ENCODE assay signal across 17 cellular contexts in genomic region chr11:118339281-118340045, GRCh38. TPM values are rescaled to one million over a fixed set of nuclear protein-coding genes. Genes with fewer than 3 reads are reported as not detected.
DNase-seq lines count a peak whose midpoint lies in the region; ATAC-seq and TF ChIP-seq lines count a peak whose summit lies in the region.
"Had no signal": no experiment of that assay in that cellular context is flagged by ENCODE, and none has a peak within 500 bp of the region (broad histone marks: within the 10 kb centered on the region; RNA-seq: fewer than 3 reads in every experiment).

No MANE protein-coding gene starts in this region.

- ATAC-seq in activated CD8-positive, alpha-beta T cell treated with anti-CD3 and anti-CD28 coated beads for 36 hours = no peak
- ATAC-seq in stimulated activated naive CD8-positive, alpha-beta T cell treated with anti-CD3 and anti-CD28 coated beads, Interleukin-15, amount 100 ng/mL, for 72 hours = peak; percentile 3

- POLR2A ChIA-PET in activated CD8-positive, alpha-beta T cell treated with anti-CD3 and anti-CD28 coated beads for 36 hours (lab: Charles Lee) = interaction anchor here (0.6 to 2.9 kb wide), 15 partner anchors 9 to 233 kb away, joined by 3 to 13 read pairs (median 3); partner anchors contain the start of genes ARCN1, JAML and MPZL3
- POLR2A ChIA-PET in MCF 10A (lab: Yijun Ruan, JAX) = interaction anchor here (0.5 to 1.3 kb wide), 4 partner anchors 10 to 1504 kb away, joined by 3 to 5 read pairs (median 4); no protein-coding TSS in a partner anchor

- CTCF ChIA-PET in activated CD8-positive, alpha-beta T cell treated with anti-CD3 and anti-CD28 coated beads for 36 hours (lab: Charles Lee) = interaction anchor here (0.6 to 6.0 kb wide), 5 partner anchors 8 to 183 kb away, joined by 3 to 38 read pairs (median 3); no protein-coding TSS in a partner anchor
- CTCF ChIA-PET in MCF 10A (lab: Yijun Ruan, JAX) = interaction anchor here (0.6 to 1.3 kb wide), 3 partner anchors 9 to 141 kb away, joined by 3 to 4 read pairs (median 3); no protein-coding TSS in a partner anchor

- no peaks in the 10 kb centered on the region for H3K27me3 ChIP-seq in duodenal mucosa (ENCODE audit: control insufficient read depth in 1 of 2, insufficient read depth in 2 of 2, low read length in 2 of 2)
- H3K27me3 ChIP-seq: adrenal gland had no signal

- H3K36me3 ChIP-seq in duodenal mucosa (ENCODE audit: control insufficient read depth in 1 of 2, insufficient read depth in 2 of 2, low read length in 2 of 2) = no peaks in the 10 kb centered on the region
- H3K36me3 ChIP-seq: adrenal gland, heart left ventricle had no signal

- peak overlapping the region; percentile 23 for H3K27ac ChIP-seq in duodenal mucosa (ENCODE audit: low read depth, low read length)
- H3K27ac ChIP-seq: adrenal gland, parathyroid adenoma had no signal

- no peak for TF ChIP-seq CTCF in activated CD8-positive, alpha-beta T cell treated with anti-CD3 and anti-CD28 coated beads for 36 hours (IDR thresholded peaks at IDR 0.05)
- no peak for TF ChIP-seq CTCF in MCF 10A (IDR thresholded peaks at IDR 0.05; ENCODE audit: unreplicated experiment)

- BruUV-seq in MCF 10A (replicated peaks; lab: Mats Ljungman, UMichigan) = no TSS peak

- no peaks in the 10 kb centered on the region for H3K4me1 ChIP-seq in duodenal mucosa (ENCODE audit: control insufficient read depth in 1 of 2, insufficient read depth in 2 of 2, low read length in 2 of 2)
- H3K4me1 ChIP-seq: adrenal gland, parathyroid adenoma had no signal

- H3K9me3 ChIP-seq in duodenal mucosa (ENCODE audit: control insufficient read depth in 1 of 2, low read length in 2 of 2) = no peaks in the 10 kb centered on the region
- H3K9me3 ChIP-seq: adrenal gland, heart left ventricle had no signal

- H3K4me1 Mint-ChIP-seq in activated CD8-positive, alpha-beta T cell treated with anti-CD3 and anti-CD28 coated beads for 36 hours (ENCODE audit: low read depth) = peaks cover 38% of the 10 kb centered on the region
- H3K4me1 Mint-ChIP-seq in stimulated activated naive CD8-positive, alpha-beta T cell treated with anti-CD3 and anti-CD28 coated beads, Interleukin-15, amount 100 ng/mL, for 72 hours = peaks cover 78% of the 10 kb centered on the region
- H3K4me1 Mint-ChIP-seq in MCF 10A (ENCODE audit: insufficient read depth, unreplicated experiment) = no peaks in the 10 kb centered on the region

- peak; percentile 39 for DNase-seq in activated CD4-positive, alpha-beta T cell treated with anti-CD3 and anti-CD28 coated beads for 48 hours
- no peak for DNase-seq in activated CD4-positive, alpha-beta T cell treated with anti-CD3 and anti-CD28 coated beads for 1 hour
- peak; percentile 34 for DNase-seq in activated CD8-positive, alpha-beta T cell treated with anti-CD3 and anti-CD28 coated beads for 36 hours
- DNase-seq in stimulated activated naive CD8-positive, alpha-beta T cell treated with anti-CD3 and anti-CD28 coated beads, Interleukin-15, amount 100 ng/mL, for 72 hours = peak; percentile 32 to 34
- DNase-seq in MCF 10A (ENCODE audit: unreplicated experiment) (no peak), mesenteric fat pad (ENCODE audit: low spot score) (no peak), COLO829 (ENCODE audit: low spot score) (no peak)
- DNase-seq: 8988T, COR-L47, kidney glomerular epithelial cell, MM.1S, trophoblast cell had no signal

- no peaks in the 10 kb centered on the region for H3K9me3 Mint-ChIP-seq in activated CD8-positive, alpha-beta T cell treated with anti-CD3 and anti-CD28 coated beads for 36 hours
- no peaks in the 10 kb centered on the region for H3K9me3 Mint-ChIP-seq in stimulated activated naive CD8-positive, alpha-beta T cell treated with anti-CD3 and anti-CD28 coated beads, Interleukin-15, amount 100 ng/mL, for 72 hours
- H3K9me3 Mint-ChIP-seq in MCF 10A (ENCODE audit: unreplicated experiment) = no peaks in the 10 kb centered on the region

- no peaks in the 10 kb centered on the region for H3K27me3 Mint-ChIP-seq in activated CD8-positive, alpha-beta T cell treated with anti-CD3 and anti-CD28 coated beads for 36 hours
- no peaks in the 10 kb centered on the region for H3K27me3 Mint-ChIP-seq in stimulated activated naive CD8-positive, alpha-beta T cell treated with anti-CD3 and anti-CD28 coated beads, Interleukin-15, amount 100 ng/mL, for 72 hours
- peaks cover under 1% of the 10 kb centered on the region for H3K27me3 Mint-ChIP-seq in MCF 10A (ENCODE audit: insufficient read depth, unreplicated experiment)

- H3K36me3 Mint-ChIP-seq in activated CD8-positive, alpha-beta T cell treated with anti-CD3 and anti-CD28 coated beads for 36 hours (ENCODE audit: low read depth) = peaks cover 57% of the 10 kb centered on the region
- no peaks in the 10 kb centered on the region for H3K36me3 Mint-ChIP-seq in MCF 10A (ENCODE audit: insufficient read depth, unreplicated experiment)

- intact Hi-C loops in activated CD8-positive, alpha-beta T cell treated with anti-CD3 and anti-CD28 coated beads for 36 hours (cut with micrococcal nuclease) = loop anchor here (5.0 kb wide), 2 partner anchors 122 to 137 kb away; no protein-coding TSS in a partner anchor
- intact Hi-C loops in MCF 10A (cut with micrococcal nuclease) = no loop called here

- H3K27ac Mint-ChIP-seq in activated CD8-positive, alpha-beta T cell treated with anti-CD3 and anti-CD28 coated beads for 36 hours = peak overlapping the region; percentile 96
- peak overlapping the region; percentile 92 to 99 for H3K27ac Mint-ChIP-seq in stimulated activated naive CD8-positive, alpha-beta T cell treated with anti-CD3 and anti-CD28 coated beads, Interleukin-15, amount 100 ng/mL, for 72 hours
- no peak overlapping the region for H3K27ac Mint-ChIP-seq in MCF 10A (ENCODE audit: low read depth, unreplicated experiment)

- H3K4me3 ChIP-seq in duodenal mucosa (ENCODE audit: low read depth in 1 of 2, low read length in 2 of 2) = peak overlapping the region in 1 of 2 donors; percentile 3
- H3K4me3 ChIP-seq: adrenal gland had no signal

- H3K9ac ChIP-seq in duodenal mucosa (ENCODE audit: low read depth in 1 of 2, low read length in 2 of 2) = no peak overlapping the region
- H3K9ac ChIP-seq: parathyroid adenoma had no signal

- peak overlapping the region; percentile 81 for H3K4me3 Mint-ChIP-seq in activated CD8-positive, alpha-beta T cell treated with anti-CD3 and anti-CD28 coated beads for 36 hours
- peak overlapping the region; percentile 83 to 89 for H3K4me3 Mint-ChIP-seq in stimulated activated naive CD8-positive, alpha-beta T cell treated with anti-CD3 and anti-CD28 coated beads, Interleukin-15, amount 100 ng/mL, for 72 hours
- no peak overlapping the region for H3K4me3 Mint-ChIP-seq in MCF 10A (ENCODE audit: unreplicated experiment)

RNA-seq across cellular contexts. Expression of gene CD3D, which starts 3.0 kb away (rescaled TPM):
- 100 to 1,000 TPM; 316 to 325 TPM for total RNA-seq in activated CD8-positive, alpha-beta T cell treated with anti-CD3 and anti-CD28 coated beads for 36 hours
- total RNA-seq in MCF 10A (2022) = not detected in 2 replicates
- 1.3 TPM for total RNA-seq in mesenteric fat pad
- total RNA-seq: chondrocyte had no signal

RNA-seq across cellular contexts. Expression of gene CD3G, which starts 4.7 kb away (rescaled TPM):
- 100 to 1,000 TPM; 116 to 118 TPM for total RNA-seq in activated CD8-positive, alpha-beta T cell treated with anti-CD3 and anti-CD28 coated beads for 36 hours
- total RNA-seq in MCF 10A (2022) (not detected in 2 replicates), mesenteric fat pad (1.1 TPM)
- total RNA-seq: chondrocyte had no signal

RNA-seq across cellular contexts. Expression of gene UBE4A, which starts 19.9 kb away (rescaled TPM):
- 10 to 100 TPM; 40.2 to 40.5 TPM for total RNA-seq in activated CD8-positive, alpha-beta T cell treated with anti-CD3 and anti-CD28 coated beads for 36 hours
- 41.0 and 47.7 TPM in 2 replicates for total RNA-seq in MCF 10A (2022)
- total RNA-seq in mesenteric fat pad = 39.3 TPM

RNA-seq across cellular contexts. Expression of gene CD3E, which starts 34.9 kb away (rescaled TPM):
- total RNA-seq in activated CD8-positive, alpha-beta T cell treated with anti-CD3 and anti-CD28 coated beads for 36 hours = 100 to 1,000 TPM; 372 to 387 TPM
- total RNA-seq in MCF 10A (2022) (not detected in 2 replicates), mesenteric fat pad (2.2 TPM)
- total RNA-seq: chondrocyte had no signal

Comparison
In these comparisons a context has a peak if more than half of its experiments do, and no peak if none do; other contexts are left out.
1. DNase-seq: peak in activated CD4-positive, alpha-beta T cell treated with anti-CD3 and anti-CD28 coated beads for 48 hours (single experiment), activated CD8-positive, alpha-beta T cell treated with anti-CD3 and anti-CD28 coated beads for 36 hours (single experiment) and stimulated activated naive CD8-positive, alpha-beta T cell treated with anti-CD3 and anti-CD28 coated beads, Interleukin-15, amount 100 ng/mL, for 72 hours (2 of 2); none in activated CD4-positive, alpha-beta T cell treated with anti-CD3 and anti-CD28 coated beads for 1 hour (single experiment), MCF 10A (single experiment), mesenteric fat pad (single experiment) and COLO829 (single experiment).
2. RNA of gene CD3D, which starts 3.0 kb away (total RNA-seq): 316 to 325 TPM in activated CD8-positive, alpha-beta T cell treated with anti-CD3 and anti-CD28 coated beads for 36 hours; 1.3 TPM in mesenteric fat pad (single experiment) and not detected in MCF 10A; every median in the first group is over 100 times any median in the second.
3. RNA of gene CD3G, which starts 4.7 kb away (total RNA-seq): 116 to 118 TPM in activated CD8-positive, alpha-beta T cell treated with anti-CD3 and anti-CD28 coated beads for 36 hours; 1.1 TPM in mesenteric fat pad (single experiment) and not detected in MCF 10A; every median in the first group is over 10 times any median in the second.